Comparison of ENCODE assay signal across 1 cellular context in the genomic region with DNA sequence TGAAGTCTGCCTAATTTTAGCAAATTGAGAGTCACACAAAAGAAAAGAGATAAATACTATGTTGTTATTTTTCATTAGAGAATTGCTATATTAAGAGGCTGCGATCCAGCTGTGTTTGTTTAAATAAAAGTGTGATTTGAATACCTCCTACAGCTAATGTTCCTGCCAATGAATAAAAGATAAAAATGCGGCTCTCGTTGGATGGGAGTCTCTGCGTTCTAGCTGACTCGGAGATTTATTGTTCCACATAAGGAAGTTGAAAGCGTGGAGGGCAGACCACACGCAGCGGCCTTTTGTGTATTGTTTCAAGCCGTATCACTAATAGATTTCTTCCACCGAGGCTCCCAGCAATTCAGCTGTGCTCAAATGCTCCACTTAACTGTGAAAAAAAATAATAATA.
TF ChIP-seq lines count a peak whose summit lies in the region.

No MANE protein-coding gene starts in this region.

TF ChIP-seq in SK-N-SH, 30 proteins besides CTCF, POLR2A, EP300 and RAD21 (continued from another document):
- TF ChIP-seq, protein P1, sequence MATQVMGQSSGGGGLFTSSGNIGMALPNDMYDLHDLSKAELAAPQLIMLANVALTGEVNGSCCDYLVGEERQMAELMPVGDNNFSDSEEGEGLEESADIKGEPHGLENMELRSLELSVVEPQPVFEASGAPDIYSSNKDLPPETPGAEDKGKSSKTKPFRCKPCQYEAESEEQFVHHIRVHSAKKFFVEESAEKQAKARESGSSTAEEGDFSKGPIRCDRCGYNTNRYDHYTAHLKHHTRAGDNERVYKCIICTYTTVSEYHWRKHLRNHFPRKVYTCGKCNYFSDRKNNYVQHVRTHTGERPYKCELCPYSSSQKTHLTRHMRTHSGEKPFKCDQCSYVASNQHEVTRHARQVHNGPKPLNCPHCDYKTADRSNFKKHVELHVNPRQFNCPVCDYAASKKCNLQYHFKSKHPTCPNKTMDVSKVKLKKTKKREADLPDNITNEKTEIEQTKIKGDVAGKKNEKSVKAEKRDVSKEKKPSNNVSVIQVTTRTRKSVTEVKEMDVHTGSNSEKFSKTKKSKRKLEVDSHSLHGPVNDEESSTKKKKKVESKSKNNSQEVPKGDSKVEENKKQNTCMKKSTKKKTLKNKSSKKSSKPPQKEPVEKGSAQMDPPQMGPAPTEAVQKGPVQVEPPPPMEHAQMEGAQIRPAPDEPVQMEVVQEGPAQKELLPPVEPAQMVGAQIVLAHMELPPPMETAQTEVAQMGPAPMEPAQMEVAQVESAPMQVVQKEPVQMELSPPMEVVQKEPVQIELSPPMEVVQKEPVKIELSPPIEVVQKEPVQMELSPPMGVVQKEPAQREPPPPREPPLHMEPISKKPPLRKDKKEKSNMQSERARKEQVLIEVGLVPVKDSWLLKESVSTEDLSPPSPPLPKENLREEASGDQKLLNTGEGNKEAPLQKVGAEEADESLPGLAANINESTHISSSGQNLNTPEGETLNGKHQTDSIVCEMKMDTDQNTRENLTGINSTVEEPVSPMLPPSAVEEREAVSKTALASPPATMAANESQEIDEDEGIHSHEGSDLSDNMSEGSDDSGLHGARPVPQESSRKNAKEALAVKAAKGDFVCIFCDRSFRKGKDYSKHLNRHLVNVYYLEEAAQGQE (IDR thresholded peaks at IDR 0.05; ENCODE audit: low read depth, low read length) = no peak
- TF ChIP-seq CHD2 (IDR thresholded peaks at IDR 0.05; ENCODE audit: low read length, partially characterized antibody) = no peak
- no peak for TF ChIP-seq JUND (IDR thresholded peaks at IDR 0.05)
- TF ChIP-seq EZH2phosphoT487 (IDR thresholded peaks at IDR 0.05; ENCODE audit: borderline replicate concordance, low read depth) = no peak
- TF ChIP-seq RCOR1 (IDR thresholded peaks at IDR 0.05; ENCODE audit: low read length) = no peak
- no peak for TF ChIP-seq FOSL2 (IDR thresholded peaks at IDR 0.05; ENCODE audit: borderline replicate concordance, low read depth)
- no peak for TF ChIP-seq ELF1 (IDR thresholded peaks at IDR 0.05)
- no peak for TF ChIP-seq TEAD4 (IDR thresholded peaks at IDR 0.05; ENCODE audit: borderline replicate concordance, insufficient read depth)
- TF ChIP-seq RFX5 (IDR thresholded peaks at IDR 0.05; ENCODE audit: low read length) = no peak
- TF ChIP-seq FOXM1 (IDR thresholded peaks at IDR 0.05; ENCODE audit: low read depth) = no peak
- TF ChIP-seq, protein P2, sequence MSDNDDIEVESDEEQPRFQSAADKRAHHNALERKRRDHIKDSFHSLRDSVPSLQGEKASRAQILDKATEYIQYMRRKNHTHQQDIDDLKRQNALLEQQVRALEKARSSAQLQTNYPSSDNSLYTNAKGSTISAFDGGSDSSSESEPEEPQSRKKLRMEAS (IDR thresholded peaks at IDR 0.05; ENCODE audit: low read depth) = no peak
- TF ChIP-seq RXRA (IDR thresholded peaks at IDR 0.05; ENCODE audit: borderline replicate concordance, low read depth) = no peak
- TF ChIP-seq FOXJ3 (CRISPR knock-in tag; IDR thresholded peaks at IDR 0.05) = no peak
- TF ChIP-seq SIN3A (IDR thresholded peaks at IDR 0.05; ENCODE audit: borderline replicate concordance, low read depth, low read length) = no peak
